In the genomic region with DNA sequence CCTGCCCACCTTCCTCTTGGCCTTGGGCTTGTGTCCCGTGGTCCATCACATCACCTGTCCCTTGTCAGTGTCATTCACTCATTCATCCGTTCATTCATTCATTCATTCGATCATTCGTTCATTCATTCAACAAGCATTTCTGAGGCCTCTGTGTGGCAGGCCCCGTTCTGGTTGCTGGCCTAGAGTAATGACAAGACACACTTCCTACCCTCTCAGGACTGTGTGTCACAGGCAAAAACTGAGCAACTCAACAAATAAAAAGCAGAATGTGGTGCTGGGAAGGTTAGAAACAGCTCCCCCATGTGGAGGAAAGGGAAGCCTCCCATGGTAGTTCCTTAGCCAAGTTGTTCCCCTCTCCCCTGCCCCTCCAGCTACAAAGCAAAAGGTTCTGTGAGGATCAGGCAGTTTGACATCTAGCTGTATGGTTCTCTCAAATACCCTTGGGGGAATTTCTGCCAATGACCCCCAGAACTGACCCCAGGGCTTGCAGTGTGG, we compare ENCODE assay signal across 9 cellular contexts. TPM values are rescaled to one million over a fixed set of nuclear protein-coding genes. Genes with fewer than 3 reads are reported as not detected.
A peak's percentile ranks its signal among the peaks of the same experiment; 100 is the strongest.
DNase-seq lines count a peak whose midpoint lies in the region; ATAC-seq, FAIRE-seq and TF ChIP-seq lines count a peak whose summit lies in the region.
"Had no signal": no experiment of that assay in that cellular context is flagged by ENCODE, and none has a peak within 500 bp of the region (broad histone marks: within the 10 kb centered on the region; RNA-seq: fewer than 3 reads in every experiment).

No MANE protein-coding gene starts in this region.

- no peak overlapping the region for H3K4me3 ChIP-seq in heart right ventricle
- no peak overlapping the region for H3K4me3 ChIP-seq in OCI-LY3 (ENCODE audit: low read length)
- no peak overlapping the region for H3K4me3 ChIP-seq in epithelial cell of proximal tubule (ENCODE audit: low read depth, low read length)

- peaks cover 0 to 6% (median 0%) of the 10 kb centered on the region in 9 donors for H3K36me3 ChIP-seq in heart right ventricle
- H3K36me3 ChIP-seq in OCI-LY3 (replicated peaks; ENCODE audit: low read depth, low read length): no peaks in the 10 kb centered on the region

- no peak for DNase-seq in heart right ventricle
- DNase-seq in left ventricle myocardium superior: no peak
- no peak for DNase-seq in epithelial cell of proximal tubule (ENCODE audit: low read depth)
- DNase-seq in urothelium cell line (ENCODE audit: low spot score): peak; percentile 48
- no peak for DNase-seq in amygdala (lab: John Stamatoyannopoulos, UW)

- ATAC-seq in heart right ventricle (no peak), left ventricle myocardium superior (no peak), GM21390 (IDR thresholded peaks at IDR 0.05; ENCODE audit: unreplicated experiment) (no peak), HG02571 (IDR thresholded peaks at IDR 0.05; ENCODE audit: unreplicated experiment) (no peak)
- ATAC-seq: left colon had no signal

- no peaks in the 10 kb centered on the region for H4K20me1 ChIP-seq in OCI-LY3 (ENCODE audit: insufficient read depth, low read length)

- H3K4me2 ChIP-seq in OCI-LY3 (ENCODE audit: low read length): no peak overlapping the region

- intact Hi-C loops in heart right ventricle (cut with DNase I): no loop called here
- intact Hi-C loops in left ventricle myocardium superior (cut with micrococcal nuclease): no loop called here

- 92 to 93% methylated on average over 5 of the region's 5 CpGs for WGBS in heart right ventricle, 2 donors

- no peak overlapping the region for H2AFZ ChIP-seq in OCI-LY3 (ENCODE audit: low read depth, low read length)

- no peak overlapping the region for H3K9ac ChIP-seq in OCI-LY3 (ENCODE audit: low read length)

- peak in 5 of 9 donors; percentile 18 to 43 (median 26) for TF ChIP-seq CTCF in heart right ventricle (IDR thresholded peaks at IDR 0.05)
- TF ChIP-seq CTCF in OCI-LY3 (IDR thresholded peaks at IDR 0.05; ENCODE audit: low read depth, low read length): peak; percentile 56
- TF ChIP-seq CTCF in epithelial cell of proximal tubule (conservative IDR thresholded peaks at IDR 0.05; ENCODE audit: low read depth, low read length): peak; percentile 71

- no peaks in the 10 kb centered on the region for H3K79me2 ChIP-seq in OCI-LY3 (ENCODE audit: low read length)

- H3K4me1 ChIP-seq in heart right ventricle (no peaks in the 10 kb centered on the region), OCI-LY3 (ENCODE audit: low read length) (no peaks in the 10 kb centered on the region)

- FAIRE-seq in urothelium cell line (lab: Jason Lieb, UNC): peak; percentile 17

- H3K9me3 ChIP-seq in heart right ventricle: no peaks in the 10 kb centered on the region
- no peaks in the 10 kb centered on the region for H3K9me3 ChIP-seq in OCI-LY3 (ENCODE audit: insufficient read depth, low read length)

- H3K27me3 ChIP-seq in heart right ventricle (no peaks in the 10 kb centered on the region), OCI-LY3 (ENCODE audit: low read depth, low read length) (no peaks in the 10 kb centered on the region)

- no peak overlapping the region for H3K27ac ChIP-seq in heart right ventricle
- no peak overlapping the region for H3K27ac ChIP-seq in OCI-LY3 (ENCODE audit: low read length)

RNA-seq across cellular contexts. Expression of a gene that starts 1.6 kb away (rescaled TPM):
- total RNA-seq in heart right ventricle (under 1 TPM in 1 of 10 donors, not detected in 9; 0.58 TPM), left ventricle myocardium superior (not detected), epithelial cell of proximal tubule (not detected in 2 replicates)
- polyA plus RNA-seq in heart right ventricle: not detected

RNA-seq across cellular contexts. Expression of a gene that starts 27.0 kb away (rescaled TPM):
- total RNA-seq in heart right ventricle: 1 to 10 TPM in 9 of 10 donors, under 1 TPM in 1; 1.00 to 6.8 (median 2.8) TPM
- 1 to 10 TPM in 1 of 2 donors, under 1 TPM in 1; 0.91 to 5.0 TPM for polyA plus RNA-seq in heart right ventricle
- total RNA-seq in left ventricle myocardium superior: 4.6 TPM
- 0.23 and 0.29 TPM in 2 replicates for total RNA-seq in epithelial cell of proximal tubule

RNA-seq across cellular contexts. Expression of a gene that starts 34.3 kb away (rescaled TPM):
- total RNA-seq in heart right ventricle: 1 to 10 TPM; 1.8 to 3.6 (median 2.7) TPM
- 1 to 10 TPM; 2.0 to 2.5 TPM for polyA plus RNA-seq in heart right ventricle
- 2.5 TPM for total RNA-seq in left ventricle myocardium superior
- 4.7 and 7.3 TPM in 2 replicates for total RNA-seq in epithelial cell of proximal tubule
